In the genomic region with DNA sequence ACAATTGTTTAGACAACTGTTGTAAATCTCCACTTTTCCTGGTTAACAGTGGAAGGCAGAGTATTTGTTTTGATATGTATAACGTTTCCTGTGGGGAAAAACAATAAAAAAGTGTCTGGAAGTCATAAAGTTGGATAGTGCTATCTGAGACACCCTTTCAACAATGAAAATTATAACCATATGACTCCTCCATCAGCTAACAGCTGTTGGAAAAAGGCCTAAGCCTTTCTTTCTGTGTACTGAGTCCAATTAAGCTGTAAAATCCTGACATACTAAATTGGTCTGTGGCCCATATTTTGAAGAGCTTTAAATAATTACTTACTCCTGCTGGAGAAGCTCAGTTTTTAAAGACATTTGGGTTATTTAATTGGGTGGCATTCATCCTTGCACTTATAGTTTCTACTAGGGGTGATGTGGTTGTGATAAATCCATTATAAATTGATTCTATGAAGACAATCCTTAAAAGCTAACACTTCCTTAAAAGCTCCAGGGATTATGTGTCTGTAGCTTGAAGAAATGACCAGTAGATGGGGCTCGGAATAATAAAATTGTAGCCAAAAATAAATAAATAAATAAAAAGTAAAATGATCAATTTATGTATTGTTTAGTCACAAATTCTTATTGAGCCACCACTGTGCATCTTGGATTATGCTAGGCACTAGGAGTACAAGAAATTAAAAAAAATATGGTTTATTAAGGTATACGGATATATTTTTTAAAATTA, we compare ENCODE assay signal across 1 cellular context.
A peak's percentile ranks its signal among the peaks of the same experiment; 100 is the strongest.
TF ChIP-seq lines count a peak whose summit lies in the region.

No MANE protein-coding gene starts in this region.

TF ChIP-seq in SK-N-SH, 30 proteins besides CTCF, POLR2A, EP300 and RAD21:
- TF ChIP-seq, protein P1, sequence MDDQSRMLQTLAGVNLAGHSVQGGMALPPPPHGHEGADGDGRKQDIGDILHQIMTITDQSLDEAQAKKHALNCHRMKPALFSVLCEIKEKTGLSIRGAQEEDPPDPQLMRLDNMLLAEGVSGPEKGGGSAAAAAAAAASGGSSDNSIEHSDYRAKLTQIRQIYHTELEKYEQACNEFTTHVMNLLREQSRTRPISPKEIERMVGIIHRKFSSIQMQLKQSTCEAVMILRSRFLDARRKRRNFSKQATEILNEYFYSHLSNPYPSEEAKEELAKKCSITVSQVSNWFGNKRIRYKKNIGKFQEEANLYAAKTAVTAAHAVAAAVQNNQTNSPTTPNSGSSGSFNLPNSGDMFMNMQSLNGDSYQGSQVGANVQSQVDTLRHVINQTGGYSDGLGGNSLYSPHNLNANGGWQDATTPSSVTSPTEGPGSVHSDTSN (IDR thresholded peaks at IDR 0.05), result no peak
- TF ChIP-seq, protein P2, sequence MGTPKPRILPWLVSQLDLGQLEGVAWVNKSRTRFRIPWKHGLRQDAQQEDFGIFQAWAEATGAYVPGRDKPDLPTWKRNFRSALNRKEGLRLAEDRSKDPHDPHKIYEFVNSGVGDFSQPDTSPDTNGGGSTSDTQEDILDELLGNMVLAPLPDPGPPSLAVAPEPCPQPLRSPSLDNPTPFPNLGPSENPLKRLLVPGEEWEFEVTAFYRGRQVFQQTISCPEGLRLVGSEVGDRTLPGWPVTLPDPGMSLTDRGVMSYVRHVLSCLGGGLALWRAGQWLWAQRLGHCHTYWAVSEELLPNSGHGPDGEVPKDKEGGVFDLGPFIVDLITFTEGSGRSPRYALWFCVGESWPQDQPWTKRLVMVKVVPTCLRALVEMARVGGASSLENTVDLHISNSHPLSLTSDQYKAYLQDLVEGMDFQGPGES (IDR thresholded peaks at IDR 0.05; ENCODE audit: low read depth, low read length), result no peak
- TF ChIP-seq GATA2 (CRISPR knock-in tag; IDR thresholded peaks at IDR 0.05) (no peak), TAF1 (IDR thresholded peaks at IDR 0.05; ENCODE audit: borderline replicate concordance, low read depth, low read length) (no peak), CHD2 (IDR thresholded peaks at IDR 0.05; ENCODE audit: low read length, partially characterized antibody) (peak; percentile 22), GABPA (IDR thresholded peaks at IDR 0.05; ENCODE audit: low read depth) (no peak), RCOR1 (IDR thresholded peaks at IDR 0.05; ENCODE audit: low read length) (peak; percentile 62), NRF1 (IDR thresholded peaks at IDR 0.05; ENCODE audit: low read depth, low read length) (no peak)
